ENCODE assay signal across 19 cellular contexts in genomic region chr4:78661086-78661690, GRCh38.
A peak's percentile ranks its signal among the peaks of the same experiment; 100 is the strongest.
DNase-seq lines count a peak whose midpoint lies in the region; ATAC-seq, FAIRE-seq and TF ChIP-seq lines count a peak whose summit lies in the region.
"Had no signal": no experiment of that assay in that cellular context is flagged by ENCODE, and none has a peak within 500 bp of the region (broad histone marks: within the 10 kb centered on the region; RNA-seq: fewer than 3 reads in every experiment).

No MANE protein-coding gene starts in this region.

- peak overlapping the region; percentile 29 for H3K9ac ChIP-seq in endothelial cell of umbilical vein (replicated peaks; ENCODE audit: extremely low read depth, insufficient read depth, low read length)

- H3K27ac Mint-ChIP-seq in stimulated activated naive CD8-positive, alpha-beta T cell treated with anti-CD3 and anti-CD28 coated beads, Interleukin-15, Interleukin-2, amounts not matched to agents 100 ng/mL and 50 ng/mL, for 24 hours = peak overlapping the region; percentile 53
- peak overlapping the region in 1 of 2 donors; percentile 58 for H3K27ac Mint-ChIP-seq in stimulated activated naive CD8-positive, alpha-beta T cell treated with anti-CD3 and anti-CD28 coated beads, Interleukin-15, amount 100 ng/mL, for 72 hours
- no peak overlapping the region for H3K27ac Mint-ChIP-seq in CD4-positive, alpha-beta memory T cell
- H3K27ac Mint-ChIP-seq: T-helper 17 cell had no signal

- intact Hi-C loops in endothelial cell of umbilical vein (cut with micrococcal nuclease) = no loop called here
- intact Hi-C loops in CD4-positive, alpha-beta memory T cell (cut with micrococcal nuclease) = no loop called here

- FAIRE-seq in endothelial cell of umbilical vein (lab: Jason Lieb, UNC) = no peak

- peak overlapping the region; percentile 70 for H3K4me2 ChIP-seq in endothelial cell of umbilical vein (ENCODE audit: insufficient read depth, low read length)

- peaks cover 53% of the 10 kb centered on the region for H3K4me1 Mint-ChIP-seq in stimulated activated naive CD8-positive, alpha-beta T cell treated with anti-CD3 and anti-CD28 coated beads, Interleukin-15, Interleukin-2, amounts not matched to agents 100 ng/mL and 50 ng/mL, for 24 hours (ENCODE audit: low read depth)
- peaks cover 74% of the 10 kb centered on the region for H3K4me1 Mint-ChIP-seq in stimulated activated naive CD8-positive, alpha-beta T cell treated with anti-CD3 and anti-CD28 coated beads, Interleukin-15, amount 100 ng/mL, for 72 hours
- H3K4me1 Mint-ChIP-seq in CD4-positive, alpha-beta memory T cell = peaks cover 21 to 27% (median 24%) of the 10 kb centered on the region in 4 donors

- no peak for TF ChIP-seq CTCF in endothelial cell of umbilical vein (IDR thresholded peaks at IDR 0.05; ENCODE audit: extremely low read depth in 1 of 2, insufficient read depth in 1 of 2, low read depth in 1 of 2, low read length in 2 of 2)
- TF ChIP-seq CTCF in neutrophil (IDR thresholded peaks at IDR 0.05) = no peak

- no peaks in the 10 kb centered on the region for H3K36me3 ChIP-seq in endothelial cell of umbilical vein (ENCODE audit: control insufficient read depth in 2 of 2, extremely low read depth in 1 of 2, insufficient read depth in 2 of 2, low read length in 2 of 2)
- no peaks in the 10 kb centered on the region for H3K36me3 ChIP-seq in neutrophil
- no peaks in the 10 kb centered on the region for H3K36me3 ChIP-seq in CD4-positive, alpha-beta memory T cell (ENCODE audit: insufficient read depth, low read length)
- H3K36me3 ChIP-seq: gastroesophageal sphincter, tibial artery had no signal

- peak overlapping the region; percentile 73 for H2AFZ ChIP-seq in endothelial cell of umbilical vein (ENCODE audit: low read depth, low read length)

- POLR2A ChIA-PET in endothelial cell of umbilical vein (lab: Charles Lee) = no interaction called here
- POLR2A ChIA-PET in CD4-positive, alpha-beta memory T cell (lab: Charles Lee; ENCODE audit: partially characterized antibody) = no interaction called here

- dilution Hi-C loops in endothelial cell of umbilical vein (cut with MboI; ENCODE audit: extremely low pct_ligation_motif_present, low sequenced_read_pairs) = no loop called here

- no peaks in the 10 kb centered on the region for H3K9me3 Mint-ChIP-seq in stimulated activated naive CD8-positive, alpha-beta T cell treated with anti-CD3 and anti-CD28 coated beads, Interleukin-15, Interleukin-2, amounts not matched to agents 100 ng/mL and 50 ng/mL, for 24 hours
- peaks cover 0 to 5% of the 10 kb centered on the region in 2 donors for H3K9me3 Mint-ChIP-seq in stimulated activated naive CD8-positive, alpha-beta T cell treated with anti-CD3 and anti-CD28 coated beads, Interleukin-15, amount 100 ng/mL, for 72 hours
- H3K9me3 Mint-ChIP-seq in CD4-positive, alpha-beta memory T cell = no peaks in the 10 kb centered on the region

- H3K79me2 ChIP-seq in endothelial cell of umbilical vein (ENCODE audit: control insufficient read depth, insufficient read depth, low read length) = no peaks in the 10 kb centered on the region

- DNase-seq in stimulated activated naive CD8-positive, alpha-beta T cell treated with anti-CD3 and anti-CD28 coated beads, Interleukin-15, amount 100 ng/mL, for 72 hours = no peak
- no peak for DNase-seq in endothelial cell of umbilical vein (ENCODE audit: low read depth, low spot score)
- no peak for DNase-seq in CD4-positive, alpha-beta memory T cell
- DNase-seq in T-helper 1 cell = no peak
- DNase-seq in NCI-H1930 (lab: John Stamatoyannopoulos, UW) = no peak
- DNase-seq: activated CD4-positive, alpha-beta T cell treated with anti-CD3 and anti-CD28 coated beads for 48 hours; activated T-cell treated with anti-CD3 and anti-CD28 coated beads, Interleukin-2, amount 50 U/mL, for 48 hours; amygdala; DMS 273 treated with DMSO at 0.1 percent for 48 hours; effector memory CD4-positive, alpha-beta T cell; stimulated activated CD4-positive, alpha-beta T cell treated with anti-CD3 and anti-CD28 coated beads, Interleukin-12 subunit alpha, Interleukin-12 subunit beta, amount 100 ng/mL, for 4 hours; T-helper 17 cell; tibial artery had no signal

- CTCF ChIA-PET in endothelial cell of umbilical vein (lab: Charles Lee) = interaction anchor here (0.7 to 7.6 kb wide), 9 partner anchors 9 to 202 kb away, joined by 3 to 75 read pairs (median 4); partner anchors contain the start of gene BMP2K
- CTCF ChIA-PET in CD4-positive, alpha-beta memory T cell (lab: Charles Lee; ENCODE audit: partially characterized antibody) = interaction anchor here (1.1 to 1.6 kb wide), 2 partner anchors 9 to 21 kb away, joined by 4 read pairs; no protein-coding TSS in a partner anchor

- no peaks in the 10 kb centered on the region for H4K20me1 ChIP-seq in endothelial cell of umbilical vein (replicated peaks; ENCODE audit: control insufficient read depth, extremely low read depth, insufficient read depth, low read length)

- no peak for ATAC-seq in stimulated activated naive CD8-positive, alpha-beta T cell treated with anti-CD3 and anti-CD28 coated beads, Interleukin-15, amount 100 ng/mL, for 72 hours
- ATAC-seq in GM18520 (IDR thresholded peaks at IDR 0.05; ENCODE audit: unreplicated experiment) = no peak
- ATAC-seq: Panc1, T-helper 17 cell had no signal

- H3K27me3 ChIP-seq in endothelial cell of umbilical vein (ENCODE audit: control insufficient read depth in 2 of 2, insufficient read depth in 2 of 2, low read length in 2 of 2) = no peaks in the 10 kb centered on the region
- H3K27me3 ChIP-seq in neutrophil = no peaks in the 10 kb centered on the region
- no peaks in the 10 kb centered on the region for H3K27me3 ChIP-seq in CD4-positive, alpha-beta memory T cell (ENCODE audit: insufficient read depth, low read length)
- H3K27me3 ChIP-seq: gastroesophageal sphincter, tibial artery had no signal

- no TSS peak for BruUV-seq in endothelial cell of umbilical vein (replicated peaks; lab: Mats Ljungman, UMichigan)

- TF ChIP-seq POLR2A in endothelial cell of umbilical vein (IDR thresholded peaks at IDR 0.05; ENCODE audit: low read depth, low read length) = no peak

- H3K4me3 Mint-ChIP-seq in stimulated activated naive CD8-positive, alpha-beta T cell treated with anti-CD3 and anti-CD28 coated beads, Interleukin-15, Interleukin-2, amounts not matched to agents 100 ng/mL and 50 ng/mL, for 24 hours = no peak overlapping the region
- H3K4me3 Mint-ChIP-seq in stimulated activated naive CD8-positive, alpha-beta T cell treated with anti-CD3 and anti-CD28 coated beads, Interleukin-15, amount 100 ng/mL, for 72 hours = peak overlapping the region in 1 of 2 donors; percentile 6
- no peak overlapping the region for H3K4me3 Mint-ChIP-seq in CD4-positive, alpha-beta memory T cell
- H3K4me3 Mint-ChIP-seq: neural crest cell, T-helper 17 cell had no signal

- H3K4me1 ChIP-seq in endothelial cell of umbilical vein (ENCODE audit: control insufficient read depth, extremely low read depth, insufficient read depth, low read length) = peaks cover 67% of the 10 kb centered on the region
- H3K4me1 ChIP-seq in neutrophil (ENCODE audit: control insufficient read depth in 1 of 2, insufficient read depth in 1 of 2, low read depth in 1 of 2, low read length in 1 of 2) = peaks cover 74 to 79% of the 10 kb centered on the region in 2 experiments
- peaks cover 26% of the 10 kb centered on the region for H3K4me1 ChIP-seq in CD4-positive, alpha-beta memory T cell (ENCODE audit: insufficient read depth, low read length)

- H3K4me3 ChIP-seq in endothelial cell of umbilical vein (replicated peaks in 1 of 3; ENCODE audit: insufficient read depth in 1 of 3, low read depth in 1 of 3, low read length in 3 of 3) = no peak overlapping the region
- no peak overlapping the region for H3K4me3 ChIP-seq in neutrophil (ENCODE audit: low read depth in 1 of 2, low read length in 1 of 2)
- no peak overlapping the region for H3K4me3 ChIP-seq in CD4-positive, alpha-beta memory T cell (ENCODE audit: low read length in 2 of 2)
- H3K4me3 ChIP-seq: gastroesophageal sphincter, tibial artery had no signal

- no peaks in the 10 kb centered on the region for H3K9me3 ChIP-seq in endothelial cell of umbilical vein (replicated peaks; ENCODE audit: control insufficient read depth, insufficient read depth, low read length)
- no peaks in the 10 kb centered on the region for H3K9me3 ChIP-seq in neutrophil
- no peaks in the 10 kb centered on the region for H3K9me3 ChIP-seq in CD4-positive, alpha-beta memory T cell (ENCODE audit: control insufficient read depth in 1 of 2, low read length in 2 of 2)
- H3K9me3 ChIP-seq: gastroesophageal sphincter, tibial artery had no signal

- no peaks in the 10 kb centered on the region for H3K36me3 Mint-ChIP-seq in stimulated activated naive CD8-positive, alpha-beta T cell treated with anti-CD3 and anti-CD28 coated beads, Interleukin-15, Interleukin-2, amounts not matched to agents 100 ng/mL and 50 ng/mL, for 24 hours (ENCODE audit: low read depth)
- no peaks in the 10 kb centered on the region for H3K36me3 Mint-ChIP-seq in CD4-positive, alpha-beta memory T cell

- H3K27ac ChIP-seq in endothelial cell of umbilical vein (ENCODE audit: insufficient read depth, low read depth, low read length) = peak overlapping the region; percentile 72
- H3K27ac ChIP-seq in neutrophil = peak overlapping the region; percentile 97
- no peak overlapping the region for H3K27ac ChIP-seq in CD4-positive, alpha-beta memory T cell (ENCODE audit: low read depth, low read length)
- H3K27ac ChIP-seq: tibial artery had no signal

- H3K9me1 ChIP-seq in endothelial cell of umbilical vein (replicated peaks; ENCODE audit: control insufficient read depth, extremely low read depth, insufficient read depth, low read length) = no peaks in the 10 kb centered on the region

- H3K27me3 Mint-ChIP-seq in stimulated activated naive CD8-positive, alpha-beta T cell treated with anti-CD3 and anti-CD28 coated beads, Interleukin-15, Interleukin-2, amounts not matched to agents 100 ng/mL and 50 ng/mL, for 24 hours = no peaks in the 10 kb centered on the region
- no peaks in the 10 kb centered on the region for H3K27me3 Mint-ChIP-seq in stimulated activated naive CD8-positive, alpha-beta T cell treated with anti-CD3 and anti-CD28 coated beads, Interleukin-15, amount 100 ng/mL, for 72 hours
- peaks cover 0 to 4% of the 10 kb centered on the region in 2 donors for H3K27me3 Mint-ChIP-seq in CD4-positive, alpha-beta memory T cell

TF ChIP-seq in endothelial cell of umbilical vein, 7 proteins besides CTCF, POLR2A, EP300 and RAD21 (continues in another document):
- TF ChIP-seq EZH2 (IDR thresholded peaks at IDR 0.05; ENCODE audit: borderline replicate concordance, low read depth, low read length, severe bottlenecking) (no peak), FOS (IDR thresholded peaks at IDR 0.05; ENCODE audit: borderline replicate concordance, insufficient read depth, low read length) (no peak), GATA2 (IDR thresholded peaks at IDR 0.05; ENCODE audit: insufficient read depth, insufficient read length, low read depth, low read length) (peak; percentile 14), POLR2AphosphoS5 (IDR thresholded peaks at IDR 0.05; ENCODE audit: insufficient read depth, low read depth, low read length) (no peak)
- TF ChIP-seq, protein P1, sequence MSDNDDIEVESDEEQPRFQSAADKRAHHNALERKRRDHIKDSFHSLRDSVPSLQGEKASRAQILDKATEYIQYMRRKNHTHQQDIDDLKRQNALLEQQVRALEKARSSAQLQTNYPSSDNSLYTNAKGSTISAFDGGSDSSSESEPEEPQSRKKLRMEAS (IDR thresholded peaks at IDR 0.05; ENCODE audit: insufficient read depth, insufficient read length) = no peak
